15 cellular contexts compared by ENCODE assay signal in genomic region chr3:193742628-193743027, GRCh38.
DNase-seq lines count a peak whose midpoint lies in the region; ATAC-seq and TF ChIP-seq lines count a peak whose summit lies in the region.
"Had no signal": no experiment of that assay in that cellular context is flagged by ENCODE, and none has a peak within 500 bp of the region (broad histone marks: within the 10 kb centered on the region; RNA-seq: fewer than 3 reads in every experiment).

No MANE protein-coding gene starts in this region.

- H3K4me3 ChIP-seq in ovary: no peak overlapping the region
- H3K4me3 ChIP-seq: A549, thyroid gland had no signal

- H3K4me1 Mint-ChIP-seq in naive B cell: peaks cover 10 to 26% (median 17%) of the 10 kb centered on the region in 3 donors

- peak overlapping the region; percentile 2 to 97 (median 60) for H3K27ac Mint-ChIP-seq in naive B cell
- H3K27ac Mint-ChIP-seq: activated naive CD4-positive, alpha-beta T cell treated with anti-CD3 and anti-CD28 coated beads, Interleukin-2, amount 50 U/mL, for 72 hours had no signal

- TF ChIP-seq CTCF in ovary (IDR thresholded peaks at IDR 0.05): no peak

- TF ChIP-seq EP300 in ovary (IDR thresholded peaks at IDR 0.05): no peak

- DNase-seq in NCI-H2107 treated with DMSO at 0.1 percent for 48 hours (lab: John Stamatoyannopoulos, UW; ENCODE audit: unreplicated experiment) (peak; percentile 28), NCI-H2107 (lab: John Stamatoyannopoulos, UW) (no peak), naive B cell (peak; percentile 25), hepatic stellate cell (ENCODE audit: low spot score) (no peak), GM19238 (ENCODE audit: insufficient read length, low spot score) (no peak), ovary (no peak)
- DNase-seq: activated CD8-positive, alpha-beta memory T cell treated with anti-CD3 and anti-CD28 coated beads for 24 hours; NCI-H2171 treated with DMSO at 0.1 percent for 48 hours; RPMI8226; T-helper 9 cell; thyroid gland had no signal

- H3K9me3 Mint-ChIP-seq in naive B cell: no peaks in the 10 kb centered on the region
- H3K9me3 Mint-ChIP-seq: activated naive CD4-positive, alpha-beta T cell treated with anti-CD3 and anti-CD28 coated beads, Interleukin-2, amount 50 U/mL, for 72 hours had no signal

- WGBS in ovary, 3 donors: 43 to 58% (median 58%) methylated on average over 4 of the region's 4 CpGs

- peaks cover 4% of the 10 kb centered on the region for H3K4me1 ChIP-seq in ovary (ENCODE audit: insufficient read depth)
- H3K4me1 ChIP-seq: thyroid gland had no signal

- TF ChIP-seq POLR2A in ovary (IDR thresholded peaks at IDR 0.05): no peak

- intact Hi-C loops in ovary (cut with DNase I): no loop called here

- H3K9me3 ChIP-seq in ovary: no peaks in the 10 kb centered on the region
- H3K9me3 ChIP-seq: A549, thyroid gland had no signal

- H3K36me3 ChIP-seq in ovary: no peaks in the 10 kb centered on the region
- H3K36me3 ChIP-seq: thyroid gland had no signal

- no peaks in the 10 kb centered on the region for H3K36me3 Mint-ChIP-seq in naive B cell
- H3K36me3 Mint-ChIP-seq: activated naive CD4-positive, alpha-beta T cell treated with anti-CD3 and anti-CD28 coated beads, Interleukin-2, amount 50 U/mL, for 72 hours had no signal

- no peaks in the 10 kb centered on the region for H3K27me3 ChIP-seq in ovary
- H3K27me3 ChIP-seq: thyroid gland had no signal

- no peak overlapping the region for H3K27ac ChIP-seq in ovary
- H3K27ac ChIP-seq: thyroid gland had no signal

- peak; percentile 52 for ATAC-seq in GM21381 (IDR thresholded peaks at IDR 0.05; ENCODE audit: unreplicated experiment)
- peak; percentile 50 for ATAC-seq in HG03432 (IDR thresholded peaks at IDR 0.05; ENCODE audit: unreplicated experiment)
- peak; percentile 77 to 90 for ATAC-seq in naive B cell (ENCODE audit: low read depth in 2 of 2)
- ATAC-seq: A549; activated naive CD4-positive, alpha-beta T cell treated with anti-CD3 and anti-CD28 coated beads, Interleukin-2, amount 50 U/mL, for 72 hours had no signal

- peak overlapping the region in 3 of 8 donors; percentile 9 to 80 (median 27) for H3K4me3 Mint-ChIP-seq in naive B cell

- H3K27me3 Mint-ChIP-seq in naive B cell: peaks cover 10 to 26% (median 15%) of the 10 kb centered on the region in 3 donors

Comparison
In these comparisons a context has a peak if more than half of its experiments do, and no peak if none do; other contexts are left out.
1. DNase-seq: peak in NCI-H2107 treated with DMSO at 0.1 percent for 48 hours (single experiment) and naive B cell (single experiment); none in NCI-H2107 (single experiment), hepatic stellate cell (single experiment), GM19238 (single experiment) and ovary (0 of 5).
2. Peak in every context shown above with its lines, with median percentiles within 50 percentile points of each other: ATAC-seq.